28 cellular contexts compared by ENCODE assay signal in the genomic region with DNA sequence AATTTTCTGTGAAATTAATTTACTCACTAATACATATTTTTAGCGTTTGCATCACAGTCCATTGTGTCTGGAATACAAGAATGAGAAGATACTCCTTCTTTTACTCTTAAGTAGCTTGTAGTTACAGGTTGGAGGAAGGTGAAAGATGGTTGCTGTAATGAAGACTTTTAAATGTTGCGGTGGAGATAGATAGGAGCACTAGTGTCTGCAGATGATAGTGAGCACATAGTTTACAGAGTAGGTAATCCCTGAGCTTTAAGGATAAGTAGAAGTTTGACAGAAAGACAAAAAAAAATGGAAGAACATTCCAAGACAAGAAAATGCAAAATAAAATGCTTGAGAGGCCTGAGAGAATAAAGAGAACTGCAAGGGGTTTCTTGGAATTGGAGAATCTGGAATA.
"Had no signal": no experiment of that assay in that cellular context is flagged by ENCODE, and none has a peak within 500 bp of the region (broad histone marks: within the 10 kb centered on the region; RNA-seq: fewer than 3 reads in every experiment).

No MANE protein-coding gene starts in this region.

- DNase-seq: colonic mucosa; cortex of kidney; dermis blood vessel endothelial cell; dorsolateral prefrontal cortex; effector CD4-positive, alpha-beta T cell; effector CD8-positive, alpha-beta T cell; effector memory CD4-positive, alpha-beta T cell; effector memory CD8-positive, alpha-beta T cell; endodermal cell; erythroblast; esophagus squamous epithelium; foreskin fibroblast; foreskin keratinocyte; foreskin melanocyte; gastrocnemius medialis; glutamatergic neuron; head of caudate nucleus; heart left ventricle; heart right ventricle had no signal

- H3K4me1 ChIP-seq: colonic mucosa, foreskin keratinocyte, gastrocnemius medialis had no signal

- H3K36me3 ChIP-seq: colonic mucosa, esophagus muscularis mucosa, esophagus squamous epithelium, gastrocnemius medialis, gastroesophageal sphincter, heart left ventricle, heart right ventricle had no signal

- H3K9me3 ChIP-seq: colonic mucosa, esophagus muscularis mucosa, esophagus squamous epithelium, gastrocnemius medialis, gastroesophageal sphincter, heart left ventricle, heart right ventricle had no signal

- FAIRE-seq: colon, endometrium, endothelial cell of umbilical vein, frontal cortex had no signal

- H3K27ac ChIP-seq: coronary artery, dorsolateral prefrontal cortex, epithelial cell of prostate, esophagus muscularis mucosa, esophagus squamous epithelium, foreskin keratinocyte, gastrocnemius medialis, gastroesophageal sphincter, heart left ventricle, heart right ventricle had no signal

- H3K4me3 ChIP-seq: colonic mucosa, coronary artery, dorsolateral prefrontal cortex, esophagus muscularis mucosa, esophagus squamous epithelium, gastrocnemius medialis, gastroesophageal sphincter, heart left ventricle, heart right ventricle had no signal

- H3K27me3 ChIP-seq: colonic mucosa, dorsolateral prefrontal cortex, esophagus muscularis mucosa, esophagus squamous epithelium, gastrocnemius medialis, gastroesophageal sphincter, heart left ventricle, heart right ventricle had no signal

- ATAC-seq: effector memory CD8-positive, alpha-beta T cell; esophagus mucosa; foreskin keratinocyte; gastrocnemius medialis; gastroesophageal sphincter; heart left ventricle; heart right ventricle had no signal
